Comparison of ENCODE assay signal across 1 cellular context in genomic region chr4:39664828-39665731, GRCh38.
TF ChIP-seq lines count a peak whose summit lies in the region.

No MANE protein-coding gene starts in this region.

TF ChIP-seq in HepG2, 621 proteins besides CTCF, POLR2A, EP300 and RAD21 (continued from another document):
- TF ChIP-seq ZNF646 (CRISPR knock-in tag; IDR thresholded peaks at IDR 0.05) = peak; percentile 62; the same call in 1 of the 2 replicates
- TF ChIP-seq ZFP37 (CRISPR knock-in tag; IDR thresholded peaks at IDR 0.05; ENCODE audit: borderline replicate concordance) = no peak
- TF ChIP-seq ZNF12 (CRISPR knock-in tag; IDR thresholded peaks at IDR 0.05) = peak; percentile 79
- TF ChIP-seq ZNF253 (CRISPR knock-in tag; IDR thresholded peaks at IDR 0.05; ENCODE audit: borderline replicate concordance) = no peak
- TF ChIP-seq, protein P1, sequence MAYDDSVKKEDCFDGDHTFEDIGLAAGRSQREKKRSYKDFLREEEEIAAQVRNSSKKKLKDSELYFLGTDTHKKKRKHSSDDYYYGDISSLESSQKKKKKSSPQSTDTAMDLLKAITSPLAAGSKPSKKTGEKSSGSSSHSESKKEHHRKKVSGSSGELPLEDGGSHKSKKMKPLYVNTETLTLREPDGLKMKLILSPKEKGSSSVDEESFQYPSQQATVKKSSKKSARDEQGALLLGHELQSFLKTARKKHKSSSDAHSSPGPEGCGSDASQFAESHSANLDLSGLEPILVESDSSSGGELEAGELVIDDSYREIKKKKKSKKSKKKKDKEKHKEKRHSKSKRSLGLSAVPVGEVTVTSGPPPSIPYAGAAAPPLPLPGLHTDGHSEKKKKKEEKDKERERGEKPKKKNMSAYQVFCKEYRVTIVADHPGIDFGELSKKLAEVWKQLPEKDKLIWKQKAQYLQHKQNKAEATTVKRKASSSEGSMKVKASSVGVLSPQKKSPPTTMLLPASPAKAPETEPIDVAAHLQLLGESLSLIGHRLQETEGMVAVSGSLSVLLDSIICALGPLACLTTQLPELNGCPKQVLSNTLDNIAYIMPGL (CRISPR knock-in tag; IDR thresholded peaks at IDR 0.05; ENCODE audit: borderline replicate concordance in 1 of 2, low read depth in 1 of 2) = peak in 1 of 2 experiments; percentile 19; a peak in 1 of 4 replicates
- peak; percentile 44; the same call in 1 of the 2 replicates for TF ChIP-seq GATAD2A (CRISPR knock-in tag; IDR thresholded peaks at IDR 0.05)
- peak; percentile 43 for TF ChIP-seq ASH2L (IDR thresholded peaks at IDR 0.05; ENCODE audit: insufficient read length, low read depth, low read length)
- peak; percentile 29; the same call in 1 of the 2 replicates for TF ChIP-seq LCORL (IDR thresholded peaks at IDR 0.05)
- TF ChIP-seq LCORL (CRISPR knock-in tag; IDR thresholded peaks at IDR 0.05) = peak; percentile 80; the same call in 1 of the 2 replicates
- 0 out of 2 replicates have a peak, but pooled peaks have one; percentile 42 for TF ChIP-seq ZNF792 (CRISPR knock-in tag; IDR thresholded peaks at IDR 0.05)
- 0 out of 2 replicates have a peak, but pooled peaks have one; percentile 34 for TF ChIP-seq RXRB (CRISPR knock-in tag; IDR thresholded peaks at IDR 0.05; ENCODE audit: borderline replicate concordance)
- peak; percentile 49 for TF ChIP-seq SAP130 (CRISPR knock-in tag; IDR thresholded peaks at IDR 0.05; ENCODE audit: low read depth)
- no peak for TF ChIP-seq ZNF557 (CRISPR knock-in tag; IDR thresholded peaks at IDR 0.05)
- TF ChIP-seq ZNF660 (CRISPR knock-in tag; IDR thresholded peaks at IDR 0.05; ENCODE audit: borderline replicate concordance, low read depth) = no peak
- peak; percentile 91 for TF ChIP-seq SOX5 (CRISPR knock-in tag; IDR thresholded peaks at IDR 0.05; ENCODE audit: borderline replicate concordance)
- TF ChIP-seq SOX6 (IDR thresholded peaks at IDR 0.05) = no peak
- peak; percentile 72 for TF ChIP-seq SOX6 (CRISPR knock-in tag; IDR thresholded peaks at IDR 0.05)
- peak; percentile 42; the same call in 1 of the 2 replicates for TF ChIP-seq ARID3A (IDR thresholded peaks at IDR 0.05; ENCODE audit: low read depth, low read length)
- peak; percentile 26; the same call in 1 of the 2 replicates for TF ChIP-seq MED1 (CRISPR knock-in tag; IDR thresholded peaks at IDR 0.05)
- 0 out of 2 replicates have a peak, but pooled peaks have one; percentile 23 for TF ChIP-seq MIXL1 (CRISPR knock-in tag; IDR thresholded peaks at IDR 0.05)
- no peak for TF ChIP-seq ZBTB26 (CRISPR knock-in tag; IDR thresholded peaks at IDR 0.05; ENCODE audit: borderline replicate concordance)
- TF ChIP-seq HMG20A (CRISPR knock-in tag; IDR thresholded peaks at IDR 0.05; ENCODE audit: borderline replicate concordance) = peak; percentile 51; the same call in 1 of the 2 replicates
- TF ChIP-seq ATF2 (CRISPR knock-in tag; IDR thresholded peaks at IDR 0.05) = 0 out of 2 replicates have a peak, but pooled peaks have one; percentile 12
